ENCODE assay signal across 1 cellular context in genomic region chr11:68140496-68141246, GRCh38.
TF ChIP-seq lines count a peak whose summit lies in the region.

No MANE protein-coding gene starts in this region.

TF ChIP-seq in WTC11, 78 proteins besides CTCF, POLR2A, EP300 and RAD21 (continued from another document):
- TF ChIP-seq ZNF671 (CRISPR knock-in tag; IDR thresholded peaks at IDR 0.05) (no peak), PRRX2 (CRISPR knock-in tag; IDR thresholded peaks at IDR 0.05) (no peak), CREM (CRISPR knock-in tag; IDR thresholded peaks at IDR 0.05) (no peak), ETV6 (CRISPR knock-in tag; IDR thresholded peaks at IDR 0.05) (no peak), ZMAT4 (CRISPR knock-in tag; IDR thresholded peaks at IDR 0.05) (no peak), MXD4 (CRISPR knock-in tag; IDR thresholded peaks at IDR 0.05; ENCODE audit: borderline replicate concordance) (no peak), TP53 (CRISPR knock-in tag; IDR thresholded peaks at IDR 0.05) (no peak), SOX15 (CRISPR knock-in tag; IDR thresholded peaks at IDR 0.05) (no peak), CBFB (CRISPR knock-in tag; IDR thresholded peaks at IDR 0.05; ENCODE audit: low read depth) (no peak), STAT6 (CRISPR knock-in tag; conservative IDR thresholded peaks at IDR 0.05; ENCODE audit: low read depth) (no peak)
- TF ChIP-seq, protein P1, sequence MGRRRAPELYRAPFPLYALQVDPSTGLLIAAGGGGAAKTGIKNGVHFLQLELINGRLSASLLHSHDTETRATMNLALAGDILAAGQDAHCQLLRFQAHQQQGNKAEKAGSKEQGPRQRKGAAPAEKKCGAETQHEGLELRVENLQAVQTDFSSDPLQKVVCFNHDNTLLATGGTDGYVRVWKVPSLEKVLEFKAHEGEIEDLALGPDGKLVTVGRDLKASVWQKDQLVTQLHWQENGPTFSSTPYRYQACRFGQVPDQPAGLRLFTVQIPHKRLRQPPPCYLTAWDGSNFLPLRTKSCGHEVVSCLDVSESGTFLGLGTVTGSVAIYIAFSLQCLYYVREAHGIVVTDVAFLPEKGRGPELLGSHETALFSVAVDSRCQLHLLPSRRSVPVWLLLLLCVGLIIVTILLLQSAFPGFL (CRISPR knock-in tag; IDR thresholded peaks at IDR 0.05; ENCODE audit: borderline replicate concordance): no peak
- TF ChIP-seq, protein P2, sequence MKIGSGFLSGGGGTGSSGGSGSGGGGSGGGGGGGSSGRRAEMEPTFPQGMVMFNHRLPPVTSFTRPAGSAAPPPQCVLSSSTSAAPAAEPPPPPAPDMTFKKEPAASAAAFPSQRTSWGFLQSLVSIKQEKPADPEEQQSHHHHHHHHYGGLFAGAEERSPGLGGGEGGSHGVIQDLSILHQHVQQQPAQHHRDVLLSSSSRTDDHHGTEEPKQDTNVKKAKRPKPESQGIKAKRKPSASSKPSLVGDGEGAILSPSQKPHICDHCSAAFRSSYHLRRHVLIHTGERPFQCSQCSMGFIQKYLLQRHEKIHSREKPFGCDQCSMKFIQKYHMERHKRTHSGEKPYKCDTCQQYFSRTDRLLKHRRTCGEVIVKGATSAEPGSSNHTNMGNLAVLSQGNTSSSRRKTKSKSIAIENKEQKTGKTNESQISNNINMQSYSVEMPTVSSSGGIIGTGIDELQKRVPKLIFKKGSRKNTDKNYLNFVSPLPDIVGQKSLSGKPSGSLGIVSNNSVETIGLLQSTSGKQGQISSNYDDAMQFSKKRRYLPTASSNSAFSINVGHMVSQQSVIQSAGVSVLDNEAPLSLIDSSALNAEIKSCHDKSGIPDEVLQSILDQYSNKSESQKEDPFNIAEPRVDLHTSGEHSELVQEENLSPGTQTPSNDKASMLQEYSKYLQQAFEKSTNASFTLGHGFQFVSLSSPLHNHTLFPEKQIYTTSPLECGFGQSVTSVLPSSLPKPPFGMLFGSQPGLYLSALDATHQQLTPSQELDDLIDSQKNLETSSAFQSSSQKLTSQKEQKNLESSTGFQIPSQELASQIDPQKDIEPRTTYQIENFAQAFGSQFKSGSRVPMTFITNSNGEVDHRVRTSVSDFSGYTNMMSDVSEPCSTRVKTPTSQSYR (CRISPR knock-in tag; IDR thresholded peaks at IDR 0.05): no peak
- TF ChIP-seq, protein P3, sequence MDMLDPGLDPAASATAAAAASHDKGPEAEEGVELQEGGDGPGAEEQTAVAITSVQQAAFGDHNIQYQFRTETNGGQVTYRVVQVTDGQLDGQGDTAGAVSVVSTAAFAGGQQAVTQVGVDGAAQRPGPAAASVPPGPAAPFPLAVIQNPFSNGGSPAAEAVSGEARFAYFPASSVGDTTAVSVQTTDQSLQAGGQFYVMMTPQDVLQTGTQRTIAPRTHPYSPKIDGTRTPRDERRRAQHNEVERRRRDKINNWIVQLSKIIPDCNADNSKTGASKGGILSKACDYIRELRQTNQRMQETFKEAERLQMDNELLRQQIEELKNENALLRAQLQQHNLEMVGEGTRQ (CRISPR knock-in tag; IDR thresholded peaks at IDR 0.05): no peak
- TF ChIP-seq, protein P4, sequence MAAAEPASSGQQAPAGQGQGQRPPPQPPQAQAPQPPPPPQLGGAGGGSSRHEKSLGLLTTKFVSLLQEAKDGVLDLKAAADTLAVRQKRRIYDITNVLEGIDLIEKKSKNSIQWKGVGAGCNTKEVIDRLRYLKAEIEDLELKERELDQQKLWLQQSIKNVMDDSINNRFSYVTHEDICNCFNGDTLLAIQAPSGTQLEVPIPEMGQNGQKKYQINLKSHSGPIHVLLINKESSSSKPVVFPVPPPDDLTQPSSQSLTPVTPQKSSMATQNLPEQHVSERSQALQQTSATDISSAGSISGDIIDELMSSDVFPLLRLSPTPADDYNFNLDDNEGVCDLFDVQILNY (CRISPR knock-in tag; IDR thresholded peaks at IDR 0.05): no peak
